ENCODE assay signal across 30 cellular contexts in the genomic region with DNA sequence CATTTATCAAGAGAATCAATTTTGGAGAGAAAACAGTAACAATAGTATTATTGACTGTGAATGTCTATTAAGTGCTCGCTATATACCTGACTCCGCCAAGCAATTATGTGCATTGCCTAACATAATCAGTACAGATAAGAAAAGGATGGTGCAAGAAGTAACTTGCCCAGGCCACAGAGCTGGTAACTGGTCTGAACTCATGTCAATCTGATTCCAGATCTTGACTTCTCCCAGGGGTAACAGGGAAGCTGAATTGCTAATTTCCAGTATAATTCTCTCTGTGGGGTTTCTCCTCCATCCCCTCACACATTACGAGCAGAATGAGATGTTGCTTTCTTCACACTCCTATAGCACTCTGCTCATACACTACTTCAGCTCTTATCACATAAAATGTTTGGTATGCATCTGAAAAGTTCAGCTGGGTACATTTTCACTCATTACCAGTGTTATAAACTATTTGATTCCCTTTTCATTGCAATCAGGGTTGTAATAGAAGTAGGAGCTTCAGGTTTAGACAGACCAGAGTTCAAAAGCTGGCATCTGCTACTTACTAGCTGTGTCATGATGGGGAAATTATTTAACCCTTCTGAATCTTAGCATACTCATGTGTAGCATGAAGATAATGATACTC. TPM values are rescaled to one million over a fixed set of nuclear protein-coding genes. Genes with fewer than 3 reads are reported as not detected.
DNase-seq lines count a peak whose midpoint lies in the region; FAIRE-seq and TF ChIP-seq lines count a peak whose summit lies in the region.
"Had no signal": no experiment of that assay in that cellular context is flagged by ENCODE, and none has a peak within 500 bp of the region (broad histone marks: within the 10 kb centered on the region; RNA-seq: fewer than 3 reads in every experiment).

No MANE protein-coding gene starts in this region.

- no peaks in the 10 kb centered on the region for H3K4me1 ChIP-seq in endothelial cell of umbilical vein (ENCODE audit: control insufficient read depth, extremely low read depth, insufficient read depth, low read length)
- no peaks in the 10 kb centered on the region for H3K4me1 ChIP-seq in osteoblast (ENCODE audit: insufficient read depth, low read length)
- H3K4me1 ChIP-seq: colonic mucosa, gastroesophageal sphincter, testis had no signal

- no peak for TF ChIP-seq CTCF in endothelial cell of umbilical vein (IDR thresholded peaks at IDR 0.05; ENCODE audit: extremely low read depth in 1 of 2, insufficient read depth in 1 of 2, low read depth in 1 of 2, low read length in 2 of 2)
- TF ChIP-seq CTCF in osteoblast (IDR thresholded peaks at IDR 0.05; ENCODE audit: extremely low read depth, low read depth, low read length) = no peak
- no peak for TF ChIP-seq CTCF in chondrocyte (IDR thresholded peaks at IDR 0.05)

- H3K27ac ChIP-seq in endothelial cell of umbilical vein (ENCODE audit: insufficient read depth, low read depth, low read length) (no peak overlapping the region), osteoblast (ENCODE audit: low read depth, low read length) (no peak overlapping the region)
- H3K27ac ChIP-seq: brain microvascular endothelial cell, colonic mucosa, esophagus squamous epithelium, gastroesophageal sphincter, testis had no signal

- POLR2A ChIA-PET in endothelial cell of umbilical vein (lab: Charles Lee) (no interaction called here), HEK293T (lab: Yijun Ruan, JAX) (interaction anchor here (2.1 kb wide), 1 partner anchor 23 kb away, joined by 7 read pairs; no protein-coding TSS in a partner anchor)

- no peaks in the 10 kb centered on the region for H3K79me2 ChIP-seq in endothelial cell of umbilical vein (ENCODE audit: control insufficient read depth, insufficient read depth, low read length)
- H3K79me2 ChIP-seq in osteoblast (ENCODE audit: insufficient read depth, low read length) = no peaks in the 10 kb centered on the region

- BruUV-seq in endothelial cell of umbilical vein (replicated peaks; lab: Mats Ljungman, UMichigan) = no TSS peak

- H3K4me3 Mint-ChIP-seq in chondrocyte (ENCODE audit: unreplicated experiment) = no peak overlapping the region
- H3K4me3 Mint-ChIP-seq: activated CD4-positive, alpha-beta T cell treated with anti-CD3 and anti-CD28 coated beads, Interleukin-2, amount 10 ng/mL, durations not matched to agents 24 days and 14 days; activated T-cell treated with anti-CD3 and anti-CD28 coated beads, Interleukin-2, amount 50 U/mL, for 24 hours; effector memory CD8-positive, alpha-beta T cell; mesothelial cell of epicardium; naive B cell had no signal

- intact Hi-C loops in endothelial cell of umbilical vein (cut with micrococcal nuclease) = no loop called here

- peaks cover 6% of the 10 kb centered on the region for H3K36me3 Mint-ChIP-seq in chondrocyte (ENCODE audit: low read depth)

- H3K9me3 ChIP-seq in endothelial cell of umbilical vein (replicated peaks; ENCODE audit: control insufficient read depth, insufficient read depth, low read length) (no peaks in the 10 kb centered on the region), osteoblast (ENCODE audit: low read depth, low read length) (no peaks in the 10 kb centered on the region)
- H3K9me3 ChIP-seq: colonic mucosa, MG63, testis had no signal

- H3K9me1 ChIP-seq in endothelial cell of umbilical vein (replicated peaks; ENCODE audit: control insufficient read depth, extremely low read depth, insufficient read depth, low read length) = no peaks in the 10 kb centered on the region

- CTCF ChIA-PET in endothelial cell of umbilical vein (lab: Charles Lee) = interaction anchor here (0.6 to 2.5 kb wide), 5 partner anchors 23 to 185 kb away, joined by 3 to 14 read pairs (median 3); no protein-coding TSS in a partner anchor
- CTCF ChIA-PET in HEK293T (lab: Yijun Ruan, JAX) = interaction anchor here (0.6 kb wide), 2 partner anchors 42 to 411 kb away, joined by 3 read pairs; no protein-coding TSS in a partner anchor

- H3K27ac Mint-ChIP-seq in chondrocyte (ENCODE audit: unreplicated experiment) = no peak overlapping the region
- H3K27ac Mint-ChIP-seq: activated CD4-positive, alpha-beta T cell treated with anti-CD3 and anti-CD28 coated beads, Interleukin-2, amount 10 ng/mL, durations not matched to agents 24 days and 14 days; activated T-cell treated with anti-CD3 and anti-CD28 coated beads, Interleukin-2, amount 50 U/mL, for 24 hours; effector memory CD8-positive, alpha-beta T cell; mesothelial cell of epicardium; naive B cell had no signal

- H3K27me3 ChIP-seq in endothelial cell of umbilical vein (ENCODE audit: control insufficient read depth in 2 of 2, insufficient read depth in 2 of 2, low read length in 2 of 2) (no peaks in the 10 kb centered on the region), osteoblast (ENCODE audit: insufficient read depth, low read length) (peaks cover 5% of the 10 kb centered on the region)
- H3K27me3 ChIP-seq: brain microvascular endothelial cell, colonic mucosa, esophagus squamous epithelium, gastroesophageal sphincter, MG63, testis had no signal

- H4K20me1 ChIP-seq in endothelial cell of umbilical vein (replicated peaks; ENCODE audit: control insufficient read depth, extremely low read depth, insufficient read depth, low read length) (no peaks in the 10 kb centered on the region), osteoblast (ENCODE audit: insufficient read depth, low read length) (no peaks in the 10 kb centered on the region)

- FAIRE-seq in endothelial cell of umbilical vein (lab: Jason Lieb, UNC) = peak; percentile 31
- FAIRE-seq: HTR-8/SVneo had no signal

- no peak overlapping the region for H2AFZ ChIP-seq in endothelial cell of umbilical vein (ENCODE audit: low read depth, low read length)
- H2AFZ ChIP-seq in osteoblast (ENCODE audit: low read length) = no peak overlapping the region

- DNase-seq in DMS 273 treated with DMSO at 0.1 percent for 48 hours (lab: John Stamatoyannopoulos, UW) (peak; percentile 82), NCI-H1105 treated with DMSO at 0.1 percent for 48 hours (lab: John Stamatoyannopoulos, UW) (peak; percentile 43), endothelial cell of umbilical vein (ENCODE audit: low read depth, low spot score) (no peak), osteoblast (ENCODE audit: insufficient read length, low spot score, missing footprints) (peak; percentile 18), HEK293T (ENCODE audit: extremely low spot score) (no peak), chondrocyte (ENCODE audit: low spot score) (no peak), activated T-cell treated with anti-CD3 and anti-CD28 coated beads for 4 hours (no peak), kidney tubule cell (ENCODE audit: low spot score) (no peak)
- DNase-seq: activated CD4-positive, alpha-beta T cell treated with anti-CD3 and anti-CD28 coated beads, Interleukin-2, amount 10 ng/mL, durations not matched to agents 24 days and 14 days; activated gamma-delta T cell treated with Interleukin-2 at 50 U/mL for 16 hours; activated T-cell treated with anti-CD3 and anti-CD28 coated beads, Interleukin-2, amount 50 U/mL, for 24 hours; brain microvascular endothelial cell; colonic mucosa; effector memory CD8-positive, alpha-beta T cell; esophagus squamous epithelium; GF-D8; hippocampal formation; KG1; MG63; naive B cell; NCI-H1417 treated with DMSO at 0.1 percent for 48 hours; NCI-H2081 treated with DMSO at 0.1 percent for 48 hours; NCI-H510A treated with DMSO at 0.1 percent for 48 hours; nucleus accumbens; SIG-M5; stimulated activated naive CD4-positive, alpha-beta T cell; testis had no signal

- dilution Hi-C loops in endothelial cell of umbilical vein (cut with MboI; ENCODE audit: extremely low pct_ligation_motif_present, low sequenced_read_pairs) = no loop called here

- H3K36me3 ChIP-seq in endothelial cell of umbilical vein (ENCODE audit: control insufficient read depth in 2 of 2, extremely low read depth in 1 of 2, insufficient read depth in 2 of 2, low read length in 2 of 2) = no peaks in the 10 kb centered on the region
- H3K36me3 ChIP-seq in osteoblast (ENCODE audit: insufficient read depth, low read length) = no peaks in the 10 kb centered on the region
- H3K36me3 ChIP-seq: brain microvascular endothelial cell, colonic mucosa, esophagus squamous epithelium, gastroesophageal sphincter, MG63 had no signal

- H3K4me2 ChIP-seq in endothelial cell of umbilical vein (ENCODE audit: insufficient read depth, low read length) (no peak overlapping the region), osteoblast (ENCODE audit: insufficient read depth, low read length) (no peak overlapping the region)

- H3K4me3 ChIP-seq in endothelial cell of umbilical vein (replicated peaks in 1 of 3; ENCODE audit: insufficient read depth in 1 of 3, low read depth in 1 of 3, low read length in 3 of 3) (no peak overlapping the region), osteoblast (ENCODE audit: insufficient read depth, low read length) (no peak overlapping the region)
- H3K4me3 ChIP-seq: colonic mucosa, esophagus squamous epithelium, gastroesophageal sphincter, MG63, testis had no signal

- H3K4me1 Mint-ChIP-seq in chondrocyte (ENCODE audit: low read depth) = peaks cover 14% of the 10 kb centered on the region
- H3K4me1 Mint-ChIP-seq: activated CD4-positive, alpha-beta T cell treated with anti-CD3 and anti-CD28 coated beads, Interleukin-2, amount 10 ng/mL, durations not matched to agents 24 days and 14 days; naive B cell had no signal

- H3K9ac ChIP-seq in endothelial cell of umbilical vein (replicated peaks; ENCODE audit: extremely low read depth, insufficient read depth, low read length) = no peak overlapping the region

- H3K9me3 Mint-ChIP-seq in chondrocyte (ENCODE audit: low read depth) = peaks cover 9% of the 10 kb centered on the region
- H3K9me3 Mint-ChIP-seq: activated CD4-positive, alpha-beta T cell treated with anti-CD3 and anti-CD28 coated beads, Interleukin-2, amount 10 ng/mL, durations not matched to agents 24 days and 14 days; activated T-cell treated with anti-CD3 and anti-CD28 coated beads, Interleukin-2, amount 50 U/mL, for 24 hours had no signal

- TF ChIP-seq POLR2A in endothelial cell of umbilical vein (IDR thresholded peaks at IDR 0.05; ENCODE audit: low read depth, low read length) = no peak

- no peaks in the 10 kb centered on the region for H3K27me3 Mint-ChIP-seq in chondrocyte (ENCODE audit: low read depth)

TF ChIP-seq in HEK293T, 16 proteins besides CTCF, POLR2A, EP300 and RAD21 (continues in another document):
- TF ChIP-seq ARNT (IDR thresholded peaks at IDR 0.05) = no peak
- TF ChIP-seq FOXK2 (IDR thresholded peaks at IDR 0.05) = no peak
- no peak for TF ChIP-seq HDGF (IDR thresholded peaks at IDR 0.05; ENCODE audit: borderline replicate concordance)
- TF ChIP-seq CTBP1 (IDR thresholded peaks at IDR 0.05; ENCODE audit: borderline replicate concordance) = no peak

RNA-seq across cellular contexts. Expression of gene LRRC1, which starts 24.0 kb away (rescaled TPM):
- 10.6 and 11.7 TPM in 2 replicates for total RNA-seq in endothelial cell of umbilical vein
- 5.5 and 5.6 TPM in 2 replicates for polyA plus RNA-seq in endothelial cell of umbilical vein
- polyA plus RNA-seq in endothelial cell of umbilical vein (2011; cell fraction: cytosol; rRNA removed) = 5.7 and 6.3 TPM in 2 replicates
- 24.5 and 29.2 TPM in 2 replicates for polyA plus RNA-seq in endothelial cell of umbilical vein (2011; cell fraction: nucleus; rRNA removed)
- 6.7 and 7.3 TPM in 2 replicates for polyA plus RNA-seq in endothelial cell of umbilical vein (2012)
- 7.8 and 10.2 TPM in 2 replicates for polyA minus RNA-seq in endothelial cell of umbilical vein
- 4.4 TPM for polyA minus RNA-seq in endothelial cell of umbilical vein (2011; cell fraction: cytosol; rRNA and poly(A)+ RNA removed)
- 20.1 and 30.3 TPM in 2 replicates for polyA minus RNA-seq in endothelial cell of umbilical vein (2011; cell fraction: nucleus; rRNA and poly(A)+ RNA removed)
- total RNA-seq in osteoblast = 7.2 and 8.0 TPM in 2 replicates
- total RNA-seq in chondrocyte = 10.4 to 14.1 TPM (median 14.0 TPM) in 3 replicates

Comparison
In these comparisons a context has a peak if more than half of its experiments do, and no peak if none do; other contexts are left out.
1. DNase-seq: peak in DMS 273 treated with DMSO at 0.1 percent for 48 hours (single experiment), NCI-H1105 treated with DMSO at 0.1 percent for 48 hours (single experiment) and osteoblast (single experiment); none in endothelial cell of umbilical vein (single experiment), HEK293T (single experiment), chondrocyte (single experiment), activated T-cell treated with anti-CD3 and anti-CD28 coated beads for 4 hours (single experiment) and kidney tubule cell (single experiment).